26 cellular contexts compared by ENCODE assay signal in the genomic region with DNA sequence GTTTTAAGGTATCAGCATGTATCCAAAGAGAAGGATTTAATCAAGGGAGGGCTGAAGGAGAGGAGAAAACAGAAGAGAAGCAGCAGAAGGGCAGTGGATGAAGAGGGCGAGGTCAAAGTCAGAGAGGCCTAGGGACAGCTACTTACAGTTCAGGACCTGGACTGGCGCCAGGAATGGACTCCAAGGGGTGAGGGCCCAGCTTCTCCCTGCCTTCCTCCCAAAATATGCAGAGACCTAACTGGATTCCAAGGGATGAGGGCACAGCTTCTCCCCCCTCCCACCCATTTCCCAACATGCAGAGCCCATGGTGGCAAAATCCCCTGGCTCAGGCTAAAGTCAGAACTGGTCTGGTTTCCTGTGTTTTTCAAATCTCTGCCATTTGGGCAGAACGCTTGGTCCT. TPM values are rescaled to one million over a fixed set of nuclear protein-coding genes. Genes with fewer than 3 reads are reported as not detected.
A peak's percentile ranks its signal among the peaks of the same experiment; 100 is the strongest.
DNase-seq lines count a peak whose midpoint lies in the region; ATAC-seq, FAIRE-seq and TF ChIP-seq lines count a peak whose summit lies in the region.
"Had no signal": no experiment of that assay in that cellular context is flagged by ENCODE, and none has a peak within 500 bp of the region (broad histone marks: within the 10 kb centered on the region; RNA-seq: fewer than 3 reads in every experiment).

No MANE protein-coding gene starts in this region.

- no peaks in the 10 kb centered on the region for H3K36me3 ChIP-seq in K562 (ENCODE audit: control insufficient read depth, insufficient read depth, low read length)
- H3K36me3 ChIP-seq in mesenchymal stem cell (ENCODE audit: control insufficient read depth in 1 of 2, insufficient read depth in 2 of 2, low read depth in 1 of 2, low read length in 2 of 2), result no peaks in the 10 kb centered on the region
- no peaks in the 10 kb centered on the region for H3K36me3 ChIP-seq in smooth muscle cell (ENCODE audit: low read depth)
- H3K36me3 ChIP-seq: BLaER1, left lung had no signal

- no peak overlapping the region for H2BK120ac ChIP-seq in mesenchymal stem cell (ENCODE audit: low read depth, low read length)

- H2BK15ac ChIP-seq in mesenchymal stem cell (ENCODE audit: low read depth, poor library complexity, severe bottlenecking), result no peak overlapping the region

- CTCF ChIA-PET in K562 (lab: Yijun Ruan, JAX; ENCODE audit: low intra/inter-chr PET ratio), result no interaction called here

- peaks cover 0 to 4% of the 10 kb centered on the region in 2 experiments; a peak in 3 of 5 replicates for H3K4me1 ChIP-seq in K562 (replicated peaks in 1 of 2; ENCODE audit: control insufficient read depth in 2 of 2, insufficient read depth in 2 of 2, low read length in 2 of 2)
- H3K4me1 ChIP-seq in mesenchymal stem cell (ENCODE audit: control insufficient read depth, insufficient read depth, low read depth, low read length), result no peaks in the 10 kb centered on the region
- peaks cover 17% of the 10 kb centered on the region for H3K4me1 ChIP-seq in smooth muscle cell (ENCODE audit: low read depth)

- no peaks in the 10 kb centered on the region for H3K9me3 ChIP-seq in K562 (replicated peaks; ENCODE audit: control insufficient read depth, insufficient read depth, low read depth, low read length)
- H3K9me3 ChIP-seq in mesenchymal stem cell (ENCODE audit: control insufficient read depth, low read length), result no peaks in the 10 kb centered on the region
- H3K9me3 ChIP-seq in smooth muscle cell (replicated peaks; ENCODE audit: low read depth), result no peaks in the 10 kb centered on the region
- H3K9me3 ChIP-seq: BLaER1, left lung, SJCRH30 had no signal

- TF ChIP-seq RAD21 in Ishikawa (IDR thresholded peaks at IDR 0.05; ENCODE audit: low read depth) (no peak), K562 (CRISPR knock-in tag; conservative IDR thresholded peaks at IDR 0.05 in 1 of 2, IDR thresholded peaks at IDR 0.05 in 1 of 2) (no peak)

- no peak for TF ChIP-seq POLR2A in K562 (conservative IDR thresholded peaks at IDR 0.05)

- no peak overlapping the region for H4K8ac ChIP-seq in mesenchymal stem cell (ENCODE audit: low read length)

- H3K4me2 ChIP-seq in K562 (ENCODE audit: insufficient read depth, low read length) (no peak overlapping the region), mesenchymal stem cell (ENCODE audit: low read length, poor library complexity, severe bottlenecking) (no peak overlapping the region), smooth muscle cell (no peak overlapping the region)
- H3K4me2 ChIP-seq: BLaER1 had no signal

- no peak overlapping the region for H2AK5ac ChIP-seq in mesenchymal stem cell (ENCODE audit: low read length, severe bottlenecking)

- no peaks in the 10 kb centered on the region for H4K20me1 ChIP-seq in K562 (replicated peaks; ENCODE audit: control insufficient read depth, insufficient read depth, low read length)
- no peaks in the 10 kb centered on the region for H4K20me1 ChIP-seq in smooth muscle cell (ENCODE audit: low read depth)
- H4K20me1 ChIP-seq: BLaER1 had no signal

- H2AFZ ChIP-seq in K562 (ENCODE audit: low read depth, low read length) (no peak overlapping the region), mesenchymal stem cell (ENCODE audit: low read depth, low read length) (no peak overlapping the region), smooth muscle cell (ENCODE audit: low read depth) (peak overlapping the region; percentile 73)

- DNase-seq in K562 (ENCODE audit: extremely low read depth in 1 of 4, low spot score in 3 of 4) (no peak), mesenchymal stem cell (no peak), smooth muscle cell (lab: John Stamatoyannopoulos, UW; ENCODE audit: unreplicated experiment) (no peak), H4 (ENCODE audit: low spot score) (no peak)
- no peak for DNase-seq in activated CD4-positive, CD25-positive, alpha-beta regulatory T cell treated with anti-CD3 and anti-CD28 coated beads, Interleukin-2, amount 50 U/mL, for 72 hours
- DNase-seq: activated CD4-positive, alpha-beta T cell treated with anti-CD3 and anti-CD28 coated beads, Interleukin-2, amount 50 U/mL, for 1 hour; activated gamma-delta T cell; activated T-cell treated with anti-CD3 and anti-CD28 coated beads, Interleukin-2, amount 50 U/mL, for 1 hour; central memory CD4-positive, alpha-beta T cell; endodermal cell; H7; Kasumi-1; left lung; naive thymus-derived CD8-positive, alpha-beta T cell; NCI-H1436 treated with DMSO at 0.1 percent for 48 hours; SJCRH30; stimulated activated naive CD4-positive, alpha-beta T cell; T-helper 9 cell had no signal

- no peak overlapping the region for H3K14ac ChIP-seq in mesenchymal stem cell (ENCODE audit: low read length in 2 of 2)

- no peaks in the 10 kb centered on the region; the same call in 2 of the 3 replicates for H3K79me2 ChIP-seq in K562 (ENCODE audit: control insufficient read depth, insufficient read depth, low read length)
- peaks cover 4% of the 10 kb centered on the region for H3K79me2 ChIP-seq in smooth muscle cell (ENCODE audit: low read depth)

- H3K18ac ChIP-seq in mesenchymal stem cell (ENCODE audit: low read depth in 1 of 2, low read length in 2 of 2), result no peak overlapping the region

- intact Hi-C loops in K562 (cut with micrococcal nuclease), result no loop called here

- no peak overlapping the region for H3K4ac ChIP-seq in mesenchymal stem cell (ENCODE audit: low read depth in 1 of 2, low read length in 2 of 2)

- H3K27ac ChIP-seq in K562 (ENCODE audit: extremely low read depth, low read depth, low read length) (no peak overlapping the region), mesenchymal stem cell (ENCODE audit: low read length, poor library complexity, severe bottlenecking) (no peak overlapping the region), smooth muscle cell (ENCODE audit: low read depth) (no peak overlapping the region)
- H3K27ac ChIP-seq: BLaER1, HL-60, left lung, SJCRH30 had no signal

- in situ Hi-C loops in K562 (cut with MboI), result no loop called here

- POLR2A ChIA-PET in K562 (lab: Yijun Ruan, JAX), result no interaction called here

- H3K79me1 ChIP-seq in mesenchymal stem cell (replicated peaks; ENCODE audit: low read length, poor library complexity, severe bottlenecking), result peaks cover 2% of the 10 kb centered on the region

- H3K4me3 ChIP-seq in K562 (no peak overlapping the region), mesenchymal stem cell (ENCODE audit: insufficient read depth in 1 of 2, low read depth in 1 of 2, low read length in 2 of 2) (no peak overlapping the region), smooth muscle cell (no peak overlapping the region)
- H3K4me3 ChIP-seq: BLaER1, left lung, SJCRH30, skin epidermis had no signal

- no peaks in the 10 kb centered on the region for H3K9me1 ChIP-seq in K562 (ENCODE audit: control insufficient read depth, insufficient read depth, low read length)

- BruUV-seq in K562 (replicated peaks; lab: Mats Ljungman, UMichigan), result no TSS peak

- no peak for TF ChIP-seq EP300 in Ishikawa (IDR thresholded peaks at IDR 0.05; ENCODE audit: borderline replicate concordance)
- TF ChIP-seq EP300 in K562 (IDR thresholded peaks at IDR 0.05; ENCODE audit: low read length), result no peak

- H2BK12ac ChIP-seq in mesenchymal stem cell (ENCODE audit: low read length in 2 of 2), result no peak overlapping the region

- H2BK5ac ChIP-seq in mesenchymal stem cell (ENCODE audit: low read depth, low read length, poor library complexity, severe bottlenecking), result no peak overlapping the region

- no peaks in the 10 kb centered on the region; a peak in 1 of 5 replicates for H3K27me3 ChIP-seq in K562 (ENCODE audit: control insufficient read depth in 2 of 2, insufficient read depth in 2 of 2, low read length in 2 of 2)
- H3K27me3 ChIP-seq in mesenchymal stem cell (ENCODE audit: control insufficient read depth in 1 of 2, insufficient read depth in 1 of 2, low read length in 2 of 2), result no peaks in the 10 kb centered on the region
- H3K27me3 ChIP-seq in smooth muscle cell (ENCODE audit: low read depth), result no peaks in the 10 kb centered on the region
- H3K27me3 ChIP-seq: BLaER1, left lung, SJCRH30 had no signal

- H4K91ac ChIP-seq in mesenchymal stem cell (ENCODE audit: low read length), result peak overlapping the region; percentile 20

- no peak overlapping the region; a peak in 1 of 4 replicates for H3K9ac ChIP-seq in K562 (ENCODE audit: insufficient read depth in 1 of 2, low read depth in 2 of 2, low read length in 2 of 2)
- H3K9ac ChIP-seq in mesenchymal stem cell (ENCODE audit: low read length), result no peak overlapping the region
- H3K9ac ChIP-seq in smooth muscle cell (ENCODE audit: low read depth), result no peak overlapping the region
- H3K9ac ChIP-seq: BLaER1 had no signal

- WGBS in K562 (ENCODE audit: insufficient coverage, low coverage, missing lambda C conversion rate), result 52% methylated on average over 2 of the region's 3 CpGs
- WGBS in mesenchymal stem cell, result 95% methylated on average over 3 of the region's 3 CpGs
- 81% methylated on average over 3 of the region's 3 CpGs for WGBS in smooth muscle cell (ENCODE audit: low lambda C conversion rate)

- ATAC-seq in K562 (no peak), HG03342 (IDR thresholded peaks at IDR 0.05; ENCODE audit: unreplicated experiment) (no peak)
- ATAC-seq: left lung; naive thymus-derived CD8-positive, alpha-beta T cell had no signal

- TF ChIP-seq CTCF in K562 (IDR thresholded peaks at IDR 0.05 in 2 of 3, conservative IDR thresholded peaks at IDR 0.05 in 1 of 3; ENCODE audit: insufficient read depth in 2 of 3, low read depth in 1 of 3, low read length in 3 of 3) (no peak), smooth muscle cell (IDR thresholded peaks at IDR 0.05; ENCODE audit: borderline replicate concordance, insufficient read depth, poor library complexity, severe bottlenecking) (no peak)

- peaks cover 18% of the 10 kb centered on the region for H3F3A ChIP-seq in smooth muscle cell (ENCODE audit: low read depth)

- FAIRE-seq in K562 (lab: Jason Lieb, UNC), result no peak
- FAIRE-seq: GM12892, RCC 7860, urothelium cell line had no signal

- no peak overlapping the region for H3K23ac ChIP-seq in mesenchymal stem cell (ENCODE audit: low read length in 2 of 2)

RNA-seq across cellular contexts. Expression of a gene that starts 3.4 kb away (rescaled TPM):
- 1.9 and 4.4 TPM in 2 replicates for total RNA-seq in K562 (2011; cell fraction: chromatin; rRNA removed; ENCODE audit: low replicate concordance)
- 2.4 and 3.0 TPM in 2 replicates for total RNA-seq in K562 (2011; cell fraction: nucleolus; rRNA removed)
- 1.9 and 2.7 TPM in 2 replicates for total RNA-seq in K562 (2011; cell fraction: nucleoplasm; rRNA removed)
- 0.32 and 0.41 TPM in 2 replicates for total RNA-seq in K562 (2014; rRNA removed)
- total RNA-seq in K562 (2014; rRNA removed; fragmentation: Illumina TruSeq; extraction: Trizol), result 0.48 and 0.80 TPM in 2 replicates
- total RNA-seq in K562 (2015; rRNA removed; fragmentation: Illumina TruSeq; extraction: Trizol), result 0.68 and 1.2 TPM in 2 replicates
- total RNA-seq in K562 (2021), result 2.0 and 2.8 TPM in 2 replicates
- 0.42 and 0.53 TPM in 2 replicates for polyA plus RNA-seq in K562 (2011; rRNA removed)
- polyA plus RNA-seq in K562 (2011; cell fraction: cytosol; rRNA removed), result 0.15 and 0.35 TPM in 2 replicates
- polyA plus RNA-seq in K562 (2011; cell fraction: nucleus; rRNA removed), result 1.6 and 2.2 TPM in 2 replicates
- 1.4 and 2.2 TPM in 2 replicates for polyA plus RNA-seq in K562 (2012)
- polyA plus RNA-seq in K562 (2014; fragmentation: Illumina TruSeq; extraction: Trizol), result 2.1 and 2.4 TPM in 2 replicates
- polyA plus RNA-seq in K562 (2014; fragmentation: Nextera tagmentation; extraction: Ambion mirVana), result under 1 TPM; 0.52 to 0.92 TPM
- polyA plus RNA-seq in K562 (2014; rRNA removed), result 0.39 and 1.4 TPM in 2 replicates
- 0.25 and 0.69 TPM in 2 replicates for polyA minus RNA-seq in K562 (2011; rRNA and poly(A)+ RNA removed)
- 0.91 and 1.5 TPM in 2 replicates for polyA minus RNA-seq in K562 (2011; cell fraction: cytosol; rRNA and poly(A)+ RNA removed)
- polyA minus RNA-seq in K562 (2011; cell fraction: nucleus; rRNA and poly(A)+ RNA removed), result 1.6 and 2.4 TPM in 2 replicates
- polyA plus RNA-seq in mesenchymal stem cell (2013, experiment 1 of 2), result 35.0 TPM
- polyA plus RNA-seq in mesenchymal stem cell (2013, experiment 2 of 2), result 36.7 TPM
- 9.1 and 14.6 TPM in 2 replicates for total RNA-seq in smooth muscle cell
- polyA plus RNA-seq in smooth muscle cell, result 17.7 and 21.6 TPM in 2 replicates
- total RNA-seq in H4 (2014; rRNA removed; shearing (Covaris generic)), result 3.3 and 3.4 TPM in 2 replicates
